ENCODE assay signal across 8 cellular contexts in genomic region chr1:94044290-94044790, GRCh38.
DNase-seq lines count a peak whose midpoint lies in the region; ATAC-seq and TF ChIP-seq lines count a peak whose summit lies in the region.

No MANE protein-coding gene starts in this region.

- DNase-seq in Right ventricle myocardium inferior (ENCODE audit: missing footprints) (peak; percentile 78), cardiac septum (ENCODE audit: low spot score) (no peak), dermis microvascular lymphatic vessel endothelial cell (ENCODE audit: low read depth in 2 of 2) (peak; percentile 77 to 90), mesothelial cell of epicardium (ENCODE audit: low spot score in 2 of 2, unreplicated experiment in 2 of 2) (no peak), uterus (peak; percentile 34 to 72), OCI-M2 (lab: John Stamatoyannopoulos, UW; ENCODE audit: unreplicated experiment) (no peak), NCI-H2196 treated with DMSO at 0.1 percent for 48 hours (lab: John Stamatoyannopoulos, UW; ENCODE audit: unreplicated experiment) (no peak)
- DNase-seq in CD8-positive, alpha-beta T cell, result no peak

- H3K4me1 Mint-ChIP-seq in mesothelial cell of epicardium, result peaks cover 43% of the 10 kb centered on the region
- peaks cover 5% of the 10 kb centered on the region for H3K4me1 Mint-ChIP-seq in CD8-positive, alpha-beta T cell (ENCODE audit: low read depth)

- H3K27me3 ChIP-seq in uterus, result no peaks in the 10 kb centered on the region
- H3K27me3 ChIP-seq in CD8-positive, alpha-beta T cell (ENCODE audit: insufficient read depth, low read length), result peaks cover 1% of the 10 kb centered on the region

- peak overlapping the region; percentile 58 to 76 for H3K27ac ChIP-seq in uterus
- no peak overlapping the region for H3K27ac ChIP-seq in CD8-positive, alpha-beta T cell (ENCODE audit: low read depth, low read length)

- CTCF ChIA-PET in CD8-positive, alpha-beta T cell (lab: Charles Lee), result interaction anchor here (3.4 kb wide), 1 partner anchor 419 kb away, joined by 16 read pairs; no protein-coding TSS in a partner anchor

- H3K36me3 Mint-ChIP-seq in mesothelial cell of epicardium, result peaks cover 1% of the 10 kb centered on the region
- no peaks in the 10 kb centered on the region for H3K36me3 Mint-ChIP-seq in CD8-positive, alpha-beta T cell

- H3K36me3 ChIP-seq in uterus, result no peaks in the 10 kb centered on the region
- no peaks in the 10 kb centered on the region for H3K36me3 ChIP-seq in CD8-positive, alpha-beta T cell (ENCODE audit: insufficient read depth, low read length)

- peak; percentile 14 for ATAC-seq in Right ventricle myocardium inferior
- no peak for ATAC-seq in CD8-positive, alpha-beta T cell

- H3K27me3 Mint-ChIP-seq in mesothelial cell of epicardium (ENCODE audit: low read depth), result no peaks in the 10 kb centered on the region
- peaks cover 15% of the 10 kb centered on the region for H3K27me3 Mint-ChIP-seq in CD8-positive, alpha-beta T cell (ENCODE audit: low read depth)

- no peaks in the 10 kb centered on the region for H3K4me1 ChIP-seq in uterus
- H3K4me1 ChIP-seq in CD8-positive, alpha-beta T cell (ENCODE audit: insufficient read depth, low read length), result no peaks in the 10 kb centered on the region

- POLR2A ChIA-PET in CD8-positive, alpha-beta T cell (lab: Charles Lee), result no interaction called here

- no peaks in the 10 kb centered on the region for H3K9me3 Mint-ChIP-seq in mesothelial cell of epicardium
- H3K9me3 Mint-ChIP-seq in CD8-positive, alpha-beta T cell, result no peaks in the 10 kb centered on the region

- no peak overlapping the region for H3K4me3 ChIP-seq in uterus
- no peak overlapping the region for H3K4me3 ChIP-seq in CD8-positive, alpha-beta T cell (ENCODE audit: low read depth, low read length)

- intact Hi-C loops in Right ventricle myocardium inferior (cut with DNase I) (loop anchor here (2.0 kb wide), 2 partner anchors 192 to 282 kb away; partner anchors contain the start of gene ARHGAP29), cardiac septum (cut with DNase I) (loop anchor here (2.0 kb wide), 1 partner anchor 16 kb away; no protein-coding TSS in a partner anchor), uterus (cut with DNase I; ENCODE audit: low total_unique reads) (no loop called here)
- intact Hi-C loops in CD8-positive, alpha-beta T cell (cut with DNase I, micrococcal nuclease), result loop anchor here (2.0 to 5.0 kb wide), 2 partner anchors 418 to 763 kb away; no protein-coding TSS in a partner anchor

- TF ChIP-seq CTCF in mesothelial cell of epicardium (IDR thresholded peaks at IDR 0.05; ENCODE audit: unreplicated experiment), result no peak
- TF ChIP-seq CTCF in uterus (IDR thresholded peaks at IDR 0.05), result no peak
- TF ChIP-seq CTCF in CD8-positive, alpha-beta T cell (IDR thresholded peaks at IDR 0.05), result no peak

- peak overlapping the region; percentile 91 for H3K27ac Mint-ChIP-seq in mesothelial cell of epicardium
- no peak overlapping the region for H3K27ac Mint-ChIP-seq in CD8-positive, alpha-beta T cell

- no peak overlapping the region for H3K4me3 Mint-ChIP-seq in mesothelial cell of epicardium
- no peak overlapping the region for H3K4me3 Mint-ChIP-seq in CD8-positive, alpha-beta T cell

- no peak for TF ChIP-seq POLR2A in uterus (IDR thresholded peaks at IDR 0.05)

- no peaks in the 10 kb centered on the region for H3K9me3 ChIP-seq in uterus
- no peaks in the 10 kb centered on the region for H3K9me3 ChIP-seq in CD8-positive, alpha-beta T cell (ENCODE audit: low read length)

Comparison
In these comparisons a context has a peak if more than half of its experiments do, and no peak if none do; other contexts are left out.
1. DNase-seq: peak in Right ventricle myocardium inferior (single experiment), dermis microvascular lymphatic vessel endothelial cell (2 of 2) and uterus (2 of 2); none in cardiac septum (single experiment), mesothelial cell of epicardium (0 of 2), OCI-M2 (single experiment), NCI-H2196 treated with DMSO at 0.1 percent for 48 hours (single experiment) and CD8-positive, alpha-beta T cell (0 of 7).